Comparison of ENCODE assay signal across 9 cellular contexts in the genomic region with DNA sequence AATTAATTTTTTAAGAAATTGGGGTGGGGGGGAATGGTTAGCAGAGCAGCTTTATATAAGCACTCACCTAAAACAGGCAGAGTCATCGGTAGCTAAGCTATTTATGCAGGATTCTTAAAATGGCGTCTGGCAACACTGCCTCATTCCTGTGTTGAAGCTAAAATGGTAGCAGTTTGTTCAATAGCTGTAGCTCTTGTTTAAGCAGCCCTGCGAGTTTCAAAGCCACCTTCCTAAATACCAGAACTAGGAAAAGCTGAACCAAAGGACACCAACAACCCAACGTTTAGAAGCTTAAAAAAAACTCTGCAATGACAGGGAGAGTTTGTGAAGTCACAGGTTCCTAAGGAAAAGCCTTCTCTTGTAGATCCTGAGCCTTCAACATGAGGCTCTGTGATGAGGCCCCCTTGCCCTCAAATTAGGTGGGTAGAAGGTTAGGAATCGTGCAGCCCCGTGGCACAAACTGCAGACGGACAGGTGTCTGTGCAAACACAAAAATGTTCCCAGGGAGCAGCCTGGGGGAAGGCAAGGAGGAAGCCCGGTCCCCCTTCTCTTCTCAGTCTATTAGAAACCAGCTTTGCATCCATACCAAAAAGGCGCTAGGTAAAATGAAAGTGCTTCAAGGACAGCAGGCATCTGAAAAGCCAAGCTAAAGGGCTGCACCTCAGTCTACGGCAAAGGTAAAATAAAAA. TPM values are rescaled to one million over a fixed set of nuclear protein-coding genes. Genes with fewer than 3 reads are reported as not detected.
DNase-seq lines count a peak whose midpoint lies in the region; ATAC-seq and TF ChIP-seq lines count a peak whose summit lies in the region.
"Had no signal": no experiment of that assay in that cellular context is flagged by ENCODE, and none has a peak within 500 bp of the region (broad histone marks: within the 10 kb centered on the region; RNA-seq: fewer than 3 reads in every experiment).

No MANE protein-coding gene starts in this region.

- intact Hi-C loops in ascending aorta (cut with DNase I) = no loop called here
- intact Hi-C loops in right lobe of liver (cut with DNase I) = no loop called here

- 31% methylated on average over 10 of the region's 10 CpGs for WGBS in right lobe of liver (ENCODE audit: insufficient coverage, low coverage, low lambda C conversion rate, missing lambda C conversion rate)

- peaks cover 98% of the 10 kb centered on the region for H3K79me2 ChIP-seq in Loucy (ENCODE audit: insufficient read depth, low read length)

- H3K27ac ChIP-seq in BLaER1 treated with 17β-estradiol and CSF1 and Interleukin-3, amounts not matched to agents 10 nM and 100 nM = peak overlapping the region; percentile 91 to 100 (median 98); a peak in 21 of 22 replicates
- H3K27ac ChIP-seq in ascending aorta (peak overlapping the region; percentile 95 to 99), right lobe of liver (peak overlapping the region; percentile 93 to 98 (median 98))

- H3K9me2 ChIP-seq in Loucy (replicated peaks; ENCODE audit: low read depth, low read length) = no peaks in the 10 kb centered on the region

- TF ChIP-seq POLR2A in right lobe of liver (IDR thresholded peaks at IDR 0.05) = no peak

- H3K9ac ChIP-seq in BLaER1 treated with 17β-estradiol and CSF1 and Interleukin-3, amounts not matched to agents 10 nM and 100 nM = peak overlapping the region; percentile 87 to 96 (median 91)
- H3K9ac ChIP-seq in Loucy (ENCODE audit: low read depth, low read length, poor library complexity, severe bottlenecking) = peak overlapping the region; percentile 99

- H3K4me1 ChIP-seq in BLaER1 treated with 17β-estradiol and CSF1 and Interleukin-3, amounts not matched to agents 10 nM and 100 nM = peaks cover 74 to 84% (median 78%) of the 10 kb centered on the region in 10 experiments
- H3K4me1 ChIP-seq in Loucy (ENCODE audit: insufficient read depth, low read length, poor library complexity, severe bottlenecking) (peaks cover 68% of the 10 kb centered on the region), ascending aorta (peaks cover 20 to 85% of the 10 kb centered on the region in 2 donors), right lobe of liver (peaks cover 0 to 87% (median 40%) of the 10 kb centered on the region in 4 donors)

- peak overlapping the region; percentile 52 to 75 (median 66) for H3K4me3 ChIP-seq in BLaER1 treated with 17β-estradiol and CSF1 and Interleukin-3, amounts not matched to agents 10 nM and 100 nM
- H3K4me3 ChIP-seq in Loucy (ENCODE audit: low read length, poor library complexity, severe bottlenecking) (peak overlapping the region; percentile 85), ascending aorta (peak overlapping the region; percentile 10 to 26), right lobe of liver (peak overlapping the region; percentile 1 to 31 (median 12))

- no peaks in the 10 kb centered on the region for H3K9me3 ChIP-seq in BLaER1 treated with 17β-estradiol and CSF1 and Interleukin-3, amounts not matched to agents 10 nM and 100 nM (replicated peaks in 1 of 11)
- H3K9me3 ChIP-seq in Loucy (ENCODE audit: insufficient read depth, low read depth, low read length) (no peaks in the 10 kb centered on the region), ascending aorta (no peaks in the 10 kb centered on the region), right lobe of liver (no peaks in the 10 kb centered on the region)

- no peak for TF ChIP-seq CTCF in Loucy (conservative IDR thresholded peaks at IDR 0.05; ENCODE audit: low read length)
- TF ChIP-seq CTCF in ascending aorta (IDR thresholded peaks at IDR 0.05) = no peak
- no peak for TF ChIP-seq CTCF in right lobe of liver (IDR thresholded peaks at IDR 0.05)
- TF ChIP-seq CTCF in GM10266 (IDR thresholded peaks at IDR 0.05; ENCODE audit: control insufficient read depth, insufficient read depth, low read depth, missing control alignments) = no peak

- peaks cover 3 to 47% (median 32%) of the 10 kb centered on the region in 11 experiments; a peak in 15 of 22 replicates for H4K20me1 ChIP-seq in BLaER1 treated with 17β-estradiol and CSF1 and Interleukin-3, amounts not matched to agents 10 nM and 100 nM
- peaks cover 74% of the 10 kb centered on the region for H4K20me1 ChIP-seq in Loucy (ENCODE audit: insufficient read depth, low read length, poor library complexity, severe bottlenecking)

- no peaks in the 10 kb centered on the region for H3K27me3 ChIP-seq in BLaER1 treated with 17β-estradiol and CSF1 and Interleukin-3, amounts not matched to agents 10 nM and 100 nM
- H3K27me3 ChIP-seq in Loucy (ENCODE audit: insufficient read depth, low read length, poor library complexity, severe bottlenecking) (no peaks in the 10 kb centered on the region), ascending aorta (no peaks in the 10 kb centered on the region), right lobe of liver (no peaks in the 10 kb centered on the region)

- peaks cover 14 to 39% (median 31%) of the 10 kb centered on the region in 11 experiments for H3K36me3 ChIP-seq in BLaER1 treated with 17β-estradiol and CSF1 and Interleukin-3, amounts not matched to agents 10 nM and 100 nM
- H3K36me3 ChIP-seq in Loucy (ENCODE audit: insufficient read depth, low read length) (peaks cover 28% of the 10 kb centered on the region; the same call in 1 of the 2 replicates), ascending aorta (no peaks in the 10 kb centered on the region), right lobe of liver (no peaks in the 10 kb centered on the region)

- no peak for DNase-seq in ascending aorta (ENCODE audit: low spot score in 2 of 2)
- peak in 2 of 3 donors; percentile 15 to 30 for DNase-seq in right lobe of liver
- DNase-seq in GM10266 (ENCODE audit: extremely low spot score) = no peak

- H3F3A ChIP-seq in Loucy (ENCODE audit: low read depth) = no peaks in the 10 kb centered on the region

- ATAC-seq in right lobe of liver (peak in 2 of 4 donors; percentile 1), GM18511 (IDR thresholded peaks at IDR 0.05; ENCODE audit: unreplicated experiment) (no peak), GM21717 (IDR thresholded peaks at IDR 0.05; ENCODE audit: unreplicated experiment) (no peak), GM21526 (IDR thresholded peaks at IDR 0.05; ENCODE audit: low FRiP score, unreplicated experiment) (no peak)
- ATAC-seq: HCT116 had no signal

- peak overlapping the region; percentile 90 to 100 (median 97) for H3K4me2 ChIP-seq in BLaER1 treated with 17β-estradiol and CSF1 and Interleukin-3, amounts not matched to agents 10 nM and 100 nM
- peak overlapping the region; percentile 94 for H3K4me2 ChIP-seq in Loucy (ENCODE audit: low read depth, low read length, poor library complexity, severe bottlenecking)

- H2AFZ ChIP-seq in Loucy (ENCODE audit: low read length) = no peak overlapping the region

RNA-seq across cellular contexts. Expression of gene ZMYND8, which starts 4.7 kb away (rescaled TPM):
- total RNA-seq in ascending aorta = 23.2 TPM
- total RNA-seq in right lobe of liver = 10 to 100 TPM in 5 of 6 experiments, 1 to 10 TPM in 1; 7.8 to 25.7 (median 13.8) TPM

Comparison
In these comparisons a context has a peak if more than half of its experiments do, and no peak if none do; other contexts are left out.
1. H3K4me3 ChIP-seq: peak in every context shown above with its lines; median percentile 85 in Loucy; 66 in BLaER1 treated with 17β-estradiol and CSF1 and Interleukin-3, amounts not matched to agents 10 nM and 100 nM; 18 in ascending aorta; 12 in right lobe of liver.
2. DNase-seq: peak in right lobe of liver (2 of 3); none in ascending aorta (0 of 2) and GM10266 (single experiment).
3. Peak in every context shown above with its lines, with median percentiles within 50 percentile points of each other: H3K27ac ChIP-seq.